Comparison of ENCODE assay signal across 1 cellular context in genomic region chr10:132434405-132435005, GRCh38.
A peak's percentile ranks its signal among the peaks of the same experiment; 100 is the strongest.
TF ChIP-seq lines count a peak whose summit lies in the region.

No MANE protein-coding gene starts in this region.

TF ChIP-seq in HepG2, 621 proteins besides CTCF, POLR2A, EP300 and RAD21 (continued from another document):
- TF ChIP-seq ZNF503 (CRISPR knock-in tag; IDR thresholded peaks at IDR 0.05) (no peak), ADNP (CRISPR knock-in tag; IDR thresholded peaks at IDR 0.05) (no peak), ZNF687 (CRISPR knock-in tag; IDR thresholded peaks at IDR 0.05) (peak; percentile 38; the same call in 1 of the 2 replicates), ZNF737 (CRISPR knock-in tag; IDR thresholded peaks at IDR 0.05; ENCODE audit: borderline replicate concordance) (no peak), ZNF557 (CRISPR knock-in tag; IDR thresholded peaks at IDR 0.05) (no peak), ZFY (CRISPR knock-in tag; IDR thresholded peaks at IDR 0.05) (peak; percentile 43; the same call in 1 of the 2 replicates), IRF9 (CRISPR knock-in tag; IDR thresholded peaks at IDR 0.05; ENCODE audit: borderline replicate concordance) (no peak)
